12 cellular contexts compared by ENCODE assay signal in genomic region chr1:91806777-91807700, GRCh38.
DNase-seq lines count a peak whose midpoint lies in the region; ATAC-seq, FAIRE-seq and TF ChIP-seq lines count a peak whose summit lies in the region.
"Had no signal": no experiment of that assay in that cellular context is flagged by ENCODE, and none has a peak within 500 bp of the region (broad histone marks: within the 10 kb centered on the region; RNA-seq: fewer than 3 reads in every experiment).

No MANE protein-coding gene starts in this region.

- H3K9ac ChIP-seq in neural progenitor cell, result no peak overlapping the region
- H3K9ac ChIP-seq: KMS-11 had no signal

- H3K27ac Mint-ChIP-seq in CD4-positive, alpha-beta memory T cell, result peak overlapping the region; percentile 28 to 100 (median 100)
- peak overlapping the region; percentile 99 for H3K27ac Mint-ChIP-seq in central memory CD8-positive, alpha-beta T cell (ENCODE audit: low read depth)
- H3K27ac Mint-ChIP-seq in natural killer cell, result peak overlapping the region; percentile 95 to 96
- no peak overlapping the region for H3K27ac Mint-ChIP-seq in neural progenitor cell

- H3F3A ChIP-seq in neural progenitor cell (ENCODE audit: low read depth), result no peaks in the 10 kb centered on the region

- POLR2A ChIA-PET in CD4-positive, alpha-beta memory T cell (lab: Charles Lee; ENCODE audit: partially characterized antibody), result no interaction called here

- H3K9me3 Mint-ChIP-seq in CD4-positive, alpha-beta memory T cell, result no peaks in the 10 kb centered on the region
- no peaks in the 10 kb centered on the region for H3K9me3 Mint-ChIP-seq in central memory CD8-positive, alpha-beta T cell
- no peaks in the 10 kb centered on the region for H3K9me3 Mint-ChIP-seq in natural killer cell
- no peaks in the 10 kb centered on the region for H3K9me3 Mint-ChIP-seq in neural progenitor cell

- no peak overlapping the region for H3K4me3 ChIP-seq in CD4-positive, alpha-beta memory T cell (ENCODE audit: low read length in 2 of 2)
- H3K4me3 ChIP-seq in neural progenitor cell, result no peak overlapping the region

- H3K27me3 Mint-ChIP-seq in CD4-positive, alpha-beta memory T cell, result no peaks in the 10 kb centered on the region
- no peaks in the 10 kb centered on the region for H3K27me3 Mint-ChIP-seq in central memory CD8-positive, alpha-beta T cell
- no peaks in the 10 kb centered on the region for H3K27me3 Mint-ChIP-seq in natural killer cell (ENCODE audit: low read depth in 2 of 2)
- H3K27me3 Mint-ChIP-seq in neural progenitor cell (ENCODE audit: insufficient read depth, low read depth), result peaks cover 3% of the 10 kb centered on the region

- peaks cover 51 to 80% (median 67%) of the 10 kb centered on the region in 4 donors for H3K4me1 Mint-ChIP-seq in CD4-positive, alpha-beta memory T cell
- peaks cover 74% of the 10 kb centered on the region for H3K4me1 Mint-ChIP-seq in central memory CD8-positive, alpha-beta T cell
- H3K4me1 Mint-ChIP-seq in natural killer cell, result peaks cover 86 to 92% of the 10 kb centered on the region in 2 donors
- H3K4me1 Mint-ChIP-seq in neural progenitor cell, result peaks cover 29% of the 10 kb centered on the region

- no peaks in the 10 kb centered on the region for H3K27me3 ChIP-seq in CD4-positive, alpha-beta memory T cell (ENCODE audit: insufficient read depth, low read length)
- H3K27me3 ChIP-seq in neural progenitor cell, result no peaks in the 10 kb centered on the region

- no peak overlapping the region for H3K4me3 Mint-ChIP-seq in CD4-positive, alpha-beta memory T cell
- no peak overlapping the region for H3K4me3 Mint-ChIP-seq in central memory CD8-positive, alpha-beta T cell
- H3K4me3 Mint-ChIP-seq in natural killer cell (peak overlapping the region; percentile 7), neural progenitor cell (no peak overlapping the region)

- no peak overlapping the region for H3K27ac ChIP-seq in CD4-positive, alpha-beta memory T cell (ENCODE audit: low read depth, low read length)
- H3K27ac ChIP-seq in neural progenitor cell, result no peak overlapping the region
- H3K27ac ChIP-seq: KMS-11 had no signal

- H4K20me1 ChIP-seq in neural progenitor cell (ENCODE audit: low read depth), result no peaks in the 10 kb centered on the region

- CTCF ChIA-PET in CD4-positive, alpha-beta memory T cell (lab: Charles Lee; ENCODE audit: partially characterized antibody), result interaction anchor here (0.9 to 5.2 kb wide), 3 partner anchors 65 to 191 kb away, joined by 3 to 24 read pairs (median 3); partner anchors contain the start of gene TGFBR3

- DNase-seq in CD4-positive, alpha-beta memory T cell, result no peak
- DNase-seq in M059J (ENCODE audit: low read depth), result peak; percentile 47
- DNase-seq in central memory CD8-positive, alpha-beta T cell (ENCODE audit: low spot score in 2 of 2), result no peak
- DNase-seq in natural killer cell, result no peak
- DNase-seq in urothelium cell line (ENCODE audit: low spot score), result no peak
- no peak for DNase-seq in SW 1271 (lab: John Stamatoyannopoulos, UW)
- no peak for DNase-seq in neural progenitor cell (ENCODE audit: low spot score)
- DNase-seq: NCI-H2081 treated with DMSO at 0.1 percent for 48 hours had no signal

- no peaks in the 10 kb centered on the region for H3K36me3 ChIP-seq in CD4-positive, alpha-beta memory T cell (ENCODE audit: insufficient read depth, low read length)
- no peaks in the 10 kb centered on the region for H3K36me3 ChIP-seq in neural progenitor cell

- peaks cover 73% of the 10 kb centered on the region for H3K4me1 ChIP-seq in CD4-positive, alpha-beta memory T cell (ENCODE audit: insufficient read depth, low read length)
- peaks cover 13% of the 10 kb centered on the region for H3K4me1 ChIP-seq in neural progenitor cell

- H3K79me2 ChIP-seq in neural progenitor cell (ENCODE audit: low read depth), result no peaks in the 10 kb centered on the region

- no peak overlapping the region for H2AFZ ChIP-seq in neural progenitor cell (replicated peaks)

- intact Hi-C loops in CD4-positive, alpha-beta memory T cell (cut with micrococcal nuclease), result loop anchor here (10.0 kb wide), 2 partner anchors 678 to 1178 kb away; partner anchors contain the start of gene GFI1
- intact Hi-C loops in natural killer cell (cut with micrococcal nuclease), result no loop called here

- TF ChIP-seq CTCF in natural killer cell (IDR thresholded peaks at IDR 0.05) (no peak), neural progenitor cell (IDR thresholded peaks at IDR 0.05) (no peak)

- no peaks in the 10 kb centered on the region for H3K9me3 ChIP-seq in CD4-positive, alpha-beta memory T cell (ENCODE audit: control insufficient read depth in 1 of 2, low read length in 2 of 2)
- H3K9me3 ChIP-seq in neural progenitor cell (ENCODE audit: low read depth), result no peaks in the 10 kb centered on the region

- H3K36me3 Mint-ChIP-seq in CD4-positive, alpha-beta memory T cell, result peaks cover 2 to 6% of the 10 kb centered on the region in 2 donors
- H3K36me3 Mint-ChIP-seq in central memory CD8-positive, alpha-beta T cell (ENCODE audit: insufficient read depth), result peaks cover 20% of the 10 kb centered on the region
- H3K36me3 Mint-ChIP-seq in natural killer cell (no peaks in the 10 kb centered on the region), neural progenitor cell (no peaks in the 10 kb centered on the region)
- H3K36me3 Mint-ChIP-seq: brain had no signal

- no peak for FAIRE-seq in urothelium cell line (lab: Jason Lieb, UNC)

- H3K4me2 ChIP-seq in neural progenitor cell, result no peak overlapping the region
- H3K4me2 ChIP-seq: KMS-11 had no signal

- ATAC-seq in central memory CD8-positive, alpha-beta T cell (replicated peaks; ENCODE audit: extremely low read depth, poor library complexity, severe bottlenecking), result no peak
- no peak for ATAC-seq in natural killer cell
- ATAC-seq in HG02610 (IDR thresholded peaks at IDR 0.05; ENCODE audit: unreplicated experiment), result no peak
- ATAC-seq: esophagus mucosa had no signal
